ENCODE assay signal across 9 cellular contexts in genomic region chr6:106102034-106102433, GRCh38. TPM values are rescaled to one million over a fixed set of nuclear protein-coding genes. Genes with fewer than 3 reads are reported as not detected.
A peak's percentile ranks its signal among the peaks of the same experiment; 100 is the strongest.
DNase-seq lines count a peak whose midpoint lies in the region; ATAC-seq, FAIRE-seq and TF ChIP-seq lines count a peak whose summit lies in the region.
"Had no signal": no experiment of that assay in that cellular context is flagged by ENCODE, and none has a peak within 500 bp of the region (broad histone marks: within the 10 kb centered on the region; RNA-seq: fewer than 3 reads in every experiment).

No MANE protein-coding gene starts in this region.

- H3K27me3 Mint-ChIP-seq in activated T-helper 1 cell treated with anti-CD3 and anti-CD28 coated beads, Interleukin-12 subunit alpha, Interleukin-12 subunit beta, Interleukin-2, Interleukin-4 antibody, amounts not matched to agents 30 ng/mL and 10 ng/mL and 1 ng/mL, durations not matched to agents 14 hours and 24 hours and 36 hours (ENCODE audit: insufficient read depth) = no peaks in the 10 kb centered on the region

- peaks cover 90% of the 10 kb centered on the region for H3K36me3 Mint-ChIP-seq in activated T-helper 1 cell treated with anti-CD3 and anti-CD28 coated beads, Interleukin-12 subunit alpha, Interleukin-12 subunit beta, Interleukin-2, Interleukin-4 antibody, amounts not matched to agents 30 ng/mL and 10 ng/mL and 1 ng/mL, durations not matched to agents 14 hours and 24 hours and 36 hours (ENCODE audit: low read depth)

- no peak for TF ChIP-seq CTCF in BE2C (IDR thresholded peaks at IDR 0.05; ENCODE audit: low read depth, low read length)
- TF ChIP-seq CTCF in omental fat pad (IDR thresholded peaks at IDR 0.05) = no peak

- H3K4me1 Mint-ChIP-seq in activated T-helper 1 cell treated with anti-CD3 and anti-CD28 coated beads, Interleukin-12 subunit alpha, Interleukin-12 subunit beta, Interleukin-2, Interleukin-4 antibody, amounts not matched to agents 30 ng/mL and 10 ng/mL and 1 ng/mL, durations not matched to agents 14 hours and 24 hours and 36 hours (ENCODE audit: low read depth) = peaks cover 91% of the 10 kb centered on the region

- peak; percentile 55 for ATAC-seq in HG02943 (IDR thresholded peaks at IDR 0.05; ENCODE audit: low read depth, unreplicated experiment)
- no peak for ATAC-seq in omental fat pad (ENCODE audit: low FRiP score)

- intact Hi-C loops in activated T-helper 1 cell treated with anti-CD3 and anti-CD28 coated beads, Interleukin-12 subunit alpha, Interleukin-12 subunit beta, Interleukin-2, Interleukin-4 antibody, amounts not matched to agents 30 ng/mL and 10 ng/mL and 1 ng/mL, durations not matched to agents 14 hours and 24 hours and 36 hours (cut with micrococcal nuclease) = loop anchor here (1.0 kb wide), 6 partner anchors 12 to 456 kb away; no protein-coding TSS in a partner anchor

- H3K9me3 Mint-ChIP-seq in activated T-helper 1 cell treated with anti-CD3 and anti-CD28 coated beads, Interleukin-12 subunit alpha, Interleukin-12 subunit beta, Interleukin-2, Interleukin-4 antibody, amounts not matched to agents 30 ng/mL and 10 ng/mL and 1 ng/mL, durations not matched to agents 14 hours and 24 hours and 36 hours = no peaks in the 10 kb centered on the region

- H3K9me3 ChIP-seq in BE2C = no peaks in the 10 kb centered on the region

- no peak for DNase-seq in GM19239 (ENCODE audit: insufficient read length, low spot score)
- peak; percentile 34 for DNase-seq in activated T-helper 1 cell treated with anti-CD3 and anti-CD28 coated beads, Interleukin-12 subunit alpha, Interleukin-12 subunit beta, Interleukin-2, Interleukin-4 antibody, amounts not matched to agents 30 ng/mL and 10 ng/mL and 1 ng/mL, durations not matched to agents 14 hours and 24 hours and 36 hours (ENCODE audit: low spot score)
- peak; percentile 73 for DNase-seq in stimulated activated CD8-positive, alpha-beta memory T cell treated with anti-CD3 and anti-CD28 coated beads, Interleukin-4, amount 100 ng/mL, for 48 hours
- DNase-seq in RCC 7860 (ENCODE audit: low spot score) = no peak
- no peak for DNase-seq in NCI-H187 (lab: John Stamatoyannopoulos, UW)
- DNase-seq in BE2C = no peak
- DNase-seq in omental fat pad (ENCODE audit: low spot score) = no peak

- no peaks in the 10 kb centered on the region; the same call in 1 of the 2 replicates for H3K27me3 ChIP-seq in BE2C

- no peak overlapping the region for H3K4me3 ChIP-seq in BE2C (ENCODE audit: low read depth, low read length)

- peak overlapping the region; percentile 89 for H3K4me3 Mint-ChIP-seq in activated T-helper 1 cell treated with anti-CD3 and anti-CD28 coated beads, Interleukin-12 subunit alpha, Interleukin-12 subunit beta, Interleukin-2, Interleukin-4 antibody, amounts not matched to agents 30 ng/mL and 10 ng/mL and 1 ng/mL, durations not matched to agents 14 hours and 24 hours and 36 hours

- peak; percentile 98 for FAIRE-seq in GM19239 (lab: Jason Lieb, UNC)
- FAIRE-seq in RCC 7860 (lab: Jason Lieb, UNC) = no peak
- FAIRE-seq: TTC549 had no signal

- H3K4me1 ChIP-seq in BE2C = peaks cover 14% of the 10 kb centered on the region

- H3K27ac Mint-ChIP-seq in activated T-helper 1 cell treated with anti-CD3 and anti-CD28 coated beads, Interleukin-12 subunit alpha, Interleukin-12 subunit beta, Interleukin-2, Interleukin-4 antibody, amounts not matched to agents 30 ng/mL and 10 ng/mL and 1 ng/mL, durations not matched to agents 14 hours and 24 hours and 36 hours = peak overlapping the region; percentile 96

- no peaks in the 10 kb centered on the region; the same call in 1 of the 2 replicates for H3K36me3 ChIP-seq in BE2C

RNA-seq across cellular contexts. Expression of gene PRDM1, which starts 15.9 kb away (rescaled TPM):
- total RNA-seq in activated T-helper 1 cell treated with anti-CD3 and anti-CD28 coated beads, Interleukin-12 subunit alpha, Interleukin-12 subunit beta, Interleukin-2, Interleukin-4 antibody, amounts not matched to agents 30 ng/mL and 10 ng/mL and 1 ng/mL, durations not matched to agents 14 hours and 24 hours and 36 hours = 74.1 and 78.8 TPM in 2 replicates
- polyA plus RNA-seq in BE2C (2012; ENCODE audit: insufficient read depth, insufficient read length, low read depth) = 1.3 TPM
- total RNA-seq in omental fat pad = 10 to 100 TPM in 2 of 4 donors, 1 to 10 TPM in 2; 7.0 to 20.8 (median 10.3) TPM

Comparison
In these comparisons a context has a peak if more than half of its experiments do, and no peak if none do; other contexts are left out.
1. DNase-seq: peak in activated T-helper 1 cell treated with anti-CD3 and anti-CD28 coated beads, Interleukin-12 subunit alpha, Interleukin-12 subunit beta, Interleukin-2, Interleukin-4 antibody, amounts not matched to agents 30 ng/mL and 10 ng/mL and 1 ng/mL, durations not matched to agents 14 hours and 24 hours and 36 hours (single experiment) and stimulated activated CD8-positive, alpha-beta memory T cell treated with anti-CD3 and anti-CD28 coated beads, Interleukin-4, amount 100 ng/mL, for 48 hours (single experiment); none in GM19239 (single experiment), RCC 7860 (single experiment), NCI-H187 (0 of 2), BE2C (single experiment) and omental fat pad (single experiment).